1 cellular context compared by ENCODE assay signal in genomic region chr7:26292768-26293560, GRCh38.
TF ChIP-seq lines count a peak whose summit lies in the region.

No MANE protein-coding gene starts in this region.

TF ChIP-seq in HepG2, 621 proteins besides CTCF, POLR2A, EP300 and RAD21 (continued from another document and continues in another):
- TF ChIP-seq RFX5 (IDR thresholded peaks at IDR 0.05; ENCODE audit: low read depth, low read length), result no peak
- TF ChIP-seq ZBTB8A (CRISPR knock-in tag; IDR thresholded peaks at IDR 0.05; ENCODE audit: borderline replicate concordance, low read depth), result no peak
- no peak for TF ChIP-seq ZNF674 (CRISPR knock-in tag; IDR thresholded peaks at IDR 0.05; ENCODE audit: low read depth)
- TF ChIP-seq NFIC (IDR thresholded peaks at IDR 0.05; ENCODE audit: low read length), result no peak
- peak; percentile 75 for TF ChIP-seq ZFY (CRISPR knock-in tag; IDR thresholded peaks at IDR 0.05)
- TF ChIP-seq FOXP4 (CRISPR knock-in tag; IDR thresholded peaks at IDR 0.05), result 0 out of 2 replicates have a peak, but pooled peaks have one; percentile 13
- TF ChIP-seq ZNF33A (CRISPR knock-in tag; IDR thresholded peaks at IDR 0.05; ENCODE audit: borderline replicate concordance), result no peak
- TF ChIP-seq MYPOP (CRISPR knock-in tag; IDR thresholded peaks at IDR 0.05), result peak; percentile 54; the same call in 1 of the 2 replicates
- TF ChIP-seq PLRG1 (conservative IDR thresholded peaks at IDR 0.05), result no peak
- TF ChIP-seq IRF9 (CRISPR knock-in tag; IDR thresholded peaks at IDR 0.05; ENCODE audit: borderline replicate concordance), result no peak
- TF ChIP-seq HNRNPUL1 (IDR thresholded peaks at IDR 0.05; ENCODE audit: low read depth, low read length), result no peak
- no peak for TF ChIP-seq ZNF556 (CRISPR knock-in tag; IDR thresholded peaks at IDR 0.05; ENCODE audit: borderline replicate concordance)
- TF ChIP-seq ZNF136 (CRISPR knock-in tag; IDR thresholded peaks at IDR 0.05; ENCODE audit: low read depth), result no peak
- TF ChIP-seq ZNF770 (CRISPR knock-in tag; IDR thresholded peaks at IDR 0.05), result peak; percentile 48; the same call in 1 of the 2 replicates
- peak; percentile 34; the same call in 1 of the 2 replicates for TF ChIP-seq ZBTB14 (CRISPR knock-in tag; IDR thresholded peaks at IDR 0.05)
- TF ChIP-seq SAP130 (CRISPR knock-in tag; IDR thresholded peaks at IDR 0.05; ENCODE audit: low read depth), result peak; percentile 72
- TF ChIP-seq KIAA2018 (CRISPR knock-in tag; IDR thresholded peaks at IDR 0.05; ENCODE audit: borderline replicate concordance), result no peak
- TF ChIP-seq GMEB1 (CRISPR knock-in tag; IDR thresholded peaks at IDR 0.05; ENCODE audit: borderline replicate concordance), result 0 out of 2 replicates have a peak, but pooled peaks have one; percentile 18
- no peak for TF ChIP-seq ZNF382 (CRISPR knock-in tag; IDR thresholded peaks at IDR 0.05; ENCODE audit: borderline replicate concordance)
- TF ChIP-seq HMGA1 (CRISPR knock-in tag; conservative IDR thresholded peaks at IDR 0.05), result no peak
- TF ChIP-seq ZNF263 (CRISPR knock-in tag; IDR thresholded peaks at IDR 0.05), result no peak
- peak; percentile 45; the same call in 1 of the 2 replicates for TF ChIP-seq RARA (CRISPR knock-in tag; IDR thresholded peaks at IDR 0.05)
- peak; percentile 90 for TF ChIP-seq ZFX (CRISPR knock-in tag; IDR thresholded peaks at IDR 0.05; ENCODE audit: low read depth)
- peak; percentile 73 for TF ChIP-seq SALL1 (CRISPR knock-in tag; IDR thresholded peaks at IDR 0.05)
- TF ChIP-seq NR3C1 (CRISPR knock-in tag; IDR thresholded peaks at IDR 0.05), result no peak
- TF ChIP-seq CEBPG (CRISPR knock-in tag; IDR thresholded peaks at IDR 0.05), result peak; percentile 92
- TF ChIP-seq ZNF10 (CRISPR knock-in tag; IDR thresholded peaks at IDR 0.05; ENCODE audit: borderline replicate concordance, low read depth), result no peak
- no peak for TF ChIP-seq ZZZ3 (CRISPR knock-in tag; IDR thresholded peaks at IDR 0.05; ENCODE audit: borderline replicate concordance)
- no peak for TF ChIP-seq HIVEP1 (CRISPR knock-in tag; IDR thresholded peaks at IDR 0.05)
- TF ChIP-seq ZNF501 (CRISPR knock-in tag; IDR thresholded peaks at IDR 0.05), result no peak
- TF ChIP-seq ZNF614 (CRISPR knock-in tag; IDR thresholded peaks at IDR 0.05; ENCODE audit: borderline replicate concordance), result 0 out of 2 replicates have a peak, but pooled peaks have one; percentile 26
- TF ChIP-seq SOX13 (IDR thresholded peaks at IDR 0.05), result no peak
- TF ChIP-seq SOX13 (CRISPR knock-in tag; conservative IDR thresholded peaks at IDR 0.05 in 1 of 2, IDR thresholded peaks at IDR 0.05 in 1 of 2), result 0 out of 4 replicates have a peak, but pooled peaks of 1 of the 2 experiments have one; percentile 27
- no peak for TF ChIP-seq ZNF598 (CRISPR knock-in tag; IDR thresholded peaks at IDR 0.05; ENCODE audit: borderline replicate concordance)
- no peak for TF ChIP-seq PHB2 (IDR thresholded peaks at IDR 0.05; ENCODE audit: partially characterized antibody)
- no peak for TF ChIP-seq KMT2B (CRISPR knock-in tag; IDR thresholded peaks at IDR 0.05)
- TF ChIP-seq NCOA2 (CRISPR knock-in tag; IDR thresholded peaks at IDR 0.05), result 0 out of 2 replicates have a peak, but pooled peaks have one; percentile 24
- TF ChIP-seq RBM39 (IDR thresholded peaks at IDR 0.05; ENCODE audit: low read depth, low read length, poor library complexity, severe bottlenecking), result no peak
